9 cellular contexts compared by ENCODE assay signal in the genomic region with DNA sequence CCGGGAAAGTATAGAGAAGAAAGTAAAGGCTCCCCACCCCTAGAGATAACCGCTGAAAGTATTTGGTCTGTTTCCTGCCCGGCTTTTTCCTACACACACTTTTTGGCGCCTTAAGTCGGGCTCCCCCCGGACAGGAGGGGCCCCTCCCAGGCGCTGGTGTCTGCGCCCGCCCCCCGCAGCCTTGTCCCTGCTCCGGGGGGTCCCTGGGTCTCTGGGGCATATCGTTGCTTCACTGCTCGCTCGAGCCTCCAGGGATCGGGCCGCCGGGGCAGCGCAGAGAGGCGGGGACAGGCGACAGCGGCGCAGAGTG. TPM values are rescaled to one million over a fixed set of nuclear protein-coding genes. Genes with fewer than 3 reads are reported as not detected.
DNase-seq lines count a peak whose midpoint lies in the region; ATAC-seq, FAIRE-seq and TF ChIP-seq lines count a peak whose summit lies in the region.
"Had no signal": no experiment of that assay in that cellular context is flagged by ENCODE, and none has a peak within 500 bp of the region (broad histone marks: within the 10 kb centered on the region; RNA-seq: fewer than 3 reads in every experiment).

No MANE protein-coding gene starts in this region.

- in situ Hi-C loops in GM12878 (cut with MboI): no loop called here

- BruUV-seq in GM12878 (replicated peaks; lab: Mats Ljungman, UMichigan): no TSS peak

- H3K27ac ChIP-seq in HEK293 (ENCODE audit: extremely low read depth, low read depth, low read length): no peak overlapping the region
- peak overlapping the region; percentile 75 for H3K27ac ChIP-seq in GM12878 (ENCODE audit: control insufficient read depth, insufficient read depth)

- H3K9ac ChIP-seq in GM12878 (ENCODE audit: control insufficient read depth, insufficient read depth, low read length) (peak overlapping the region; percentile 77), mucosa of stomach (ENCODE audit: low read length) (peak overlapping the region; percentile 89)

- peak overlapping the region; percentile 73 for H2AFZ ChIP-seq in GM12878 (ENCODE audit: control insufficient read depth, low read depth, low read length)

- H3K36me3 ChIP-seq in HEK293 (ENCODE audit: control insufficient read depth in 2 of 2, insufficient read depth in 1 of 2, low read length in 2 of 2): peaks cover 0 to 38% of the 10 kb centered on the region in 2 experiments; a peak in 2 of 3 replicates
- no peaks in the 10 kb centered on the region; a peak in 2 of 4 replicates for H3K36me3 ChIP-seq in GM12878 (ENCODE audit: control insufficient read depth in 2 of 2, insufficient read depth in 2 of 2, low read length in 1 of 2)
- no peaks in the 10 kb centered on the region for H3K36me3 ChIP-seq in mucosa of stomach (ENCODE audit: control insufficient read depth, insufficient read depth, low read length)

- no peaks in the 10 kb centered on the region for H3K79me2 ChIP-seq in GM12878 (ENCODE audit: control insufficient read depth, insufficient read depth, low read length)

- no peak for TF ChIP-seq POLR2A in GM12878 (IDR thresholded peaks at IDR 0.05; ENCODE audit: low read depth, low read length)

- WGBS in GM12878 (ENCODE audit: insufficient coverage, insufficient replicate concordance, low lambda C conversion rate, missing lambda C conversion rate): under 1% methylated on average over 19 of the region's 22 CpGs

- H3K9me3 ChIP-seq in HEK293 (ENCODE audit: control insufficient read depth, insufficient read depth, low read depth, low read length) (no peaks in the 10 kb centered on the region), GM12878 (replicated peaks; ENCODE audit: control insufficient read depth, insufficient read depth, low read length) (no peaks in the 10 kb centered on the region), mucosa of stomach (ENCODE audit: control insufficient read depth, low read length) (no peaks in the 10 kb centered on the region)

- H4K20me1 ChIP-seq in GM12878 (ENCODE audit: control insufficient read depth, insufficient read depth): no peaks in the 10 kb centered on the region

- intact Hi-C loops in GM12878 (cut with micrococcal nuclease; ENCODE audit: unreplicated experiment): no loop called here

- RAD21 ChIA-PET in GM12878 (lab: Charles Lee; ENCODE audit: unreplicated experiment): no interaction called here

- no peak for TF ChIP-seq RAD21 in GM12878 (IDR thresholded peaks at IDR 0.05; ENCODE audit: insufficient read depth, low read depth, low read length)

- no peaks in the 10 kb centered on the region for H3K4me1 ChIP-seq in HEK293 (ENCODE audit: control insufficient read depth, insufficient read depth, low read length)
- peaks cover 33% of the 10 kb centered on the region for H3K4me1 ChIP-seq in GM12878 (ENCODE audit: control insufficient read depth, insufficient read depth, low read length)
- H3K4me1 ChIP-seq in mucosa of stomach (ENCODE audit: control insufficient read depth, insufficient read depth, low read length): peaks cover 91% of the 10 kb centered on the region

- TF ChIP-seq CTCF in AG09309 (IDR thresholded peaks at IDR 0.05; ENCODE audit: control insufficient read depth, insufficient read depth, low read depth, low read length, missing control alignments) (no peak), HEK293 (tag by site-specific recombination; IDR thresholded peaks at IDR 0.05) (no peak), GM12878 (IDR thresholded peaks at IDR 0.05 in 2 of 3, conservative IDR thresholded peaks at IDR 0.05 in 1 of 3; ENCODE audit: control insufficient read depth in 2 of 3, extremely low read depth in 1 of 3, insufficient read depth in 1 of 3, low read depth in 3 of 3, low read length in 3 of 3) (no peak)

- H3K4me2 ChIP-seq in GM12878 (ENCODE audit: control insufficient read depth, insufficient read depth): peak overlapping the region; percentile 100

- SMC1A ChIA-PET in GM12878 (lab: Charles Lee; ENCODE audit: uncharacterized antibody, unreplicated experiment): interaction anchor here (0.6 kb wide), 1 partner anchor 16 kb away, joined by 3 read pairs; no protein-coding TSS in a partner anchor

- FAIRE-seq in GM12878 (lab: Jason Lieb, UNC): no peak

- DNase-seq in AG09309 (ENCODE audit: low read depth) (no peak), GM12878 (ENCODE audit: low read depth, low spot score) (no peak), cerebellar nuclear complex (lab: John Stamatoyannopoulos, UW) (no peak), NCI-H128 (lab: John Stamatoyannopoulos, UW; ENCODE audit: unreplicated experiment) (no peak)
- DNase-seq: NCI-H1048 had no signal

- CTCF ChIA-PET in HEK293 (lab: Yijun Ruan, JAX) (interaction anchor here (1.0 kb wide), 1 partner anchor 9 kb away, joined by 4 read pairs; no protein-coding TSS in a partner anchor), GM12878 (lab: Yijun Ruan, JAX) (no interaction called here)

- no peak for TF ChIP-seq EP300 in GM12878 (IDR thresholded peaks at IDR 0.05; ENCODE audit: borderline replicate concordance in 1 of 2, control insufficient read depth in 1 of 2, low read depth in 2 of 2, low read length in 2 of 2)

- H3K4me3 ChIP-seq in AG09309 (ENCODE audit: control insufficient read depth, low read depth, low read length) (peak overlapping the region; percentile 14), HEK293 (ENCODE audit: low read depth, low read length) (peak overlapping the region; percentile 28), GM12878 (peak overlapping the region; percentile 93), mucosa of stomach (ENCODE audit: low read length) (no peak overlapping the region)

- H3K27me3 ChIP-seq in GM12878 (replicated peaks in 1 of 2; ENCODE audit: control insufficient read depth in 2 of 2, insufficient read depth in 2 of 2, low read length in 1 of 2): no peaks in the 10 kb centered on the region; a peak in 3 of 4 replicates
- H3K27me3 ChIP-seq in mucosa of stomach (ENCODE audit: control insufficient read depth, insufficient read depth, low read length): peaks cover 19% of the 10 kb centered on the region

- POLR2A ChIA-PET in HEK293 (lab: Yijun Ruan, JAX) (interaction anchor here (8.8 kb wide), 1 partner anchor 15 kb away, joined by 70 read pairs; the partner anchor contains the start of genes POLR2L and TSPAN4), GM12878 (lab: Charles Lee) (interaction anchor here (1.2 to 5.2 kb wide), 2 partner anchors 8 to 14 kb away, joined by 3 to 33 read pairs; partner anchors contain the start of gene PNPLA2)

- ATAC-seq in GM12878 (peak; percentile 12), HG03432 (IDR thresholded peaks at IDR 0.05; ENCODE audit: unreplicated experiment) (no peak), GM18520 (IDR thresholded peaks at IDR 0.05; ENCODE audit: unreplicated experiment) (no peak)

RNA-seq across cellular contexts. Expression of gene CRACR2B, which starts 0.9 kb away (rescaled TPM):
- total RNA-seq in GM12878 (2013; cell fraction: nucleolus; rRNA removed): 19.6 and 20.5 TPM in 2 replicates
- total RNA-seq in GM12878 (2014; rRNA removed) (19.2 and 20.1 TPM in 2 replicates), GM12878 (2014; rRNA removed; fragmentation: Illumina TruSeq; extraction: Trizol) (3.0 and 3.7 TPM in 2 replicates), GM12878 (2021) (29.6 and 32.6 TPM in 2 replicates)
- 2.2 TPM for polyA plus RNA-seq in GM12878 (2011; ENCODE audit: low read depth)
- polyA plus RNA-seq in GM12878 (2011; rRNA removed) (3.3 and 8.8 TPM in 2 replicates), GM12878 (2014; fragmentation: Illumina TruSeq; extraction: Trizol) (0.43 and 4.4 TPM in 2 replicates), GM12878 (2014; fragmentation: Nextera tagmentation; extraction: Ambion mirVana) (under 1 TPM; 0.10 to 0.31 TPM), GM12878 (2014; rRNA removed) (33.7 and 44.0 TPM in 2 replicates), GM12878 (2016; fragmentation: Nextera tagmentation; extraction: Ambion mirVana) (10 to 100 TPM; 16.6 to 17.0 TPM)
- polyA plus RNA-seq in GM12878 (2011; cell fraction: cytosol; rRNA removed): 12.4 and 20.6 TPM in 2 replicates
- 217 and 287 TPM in 2 replicates for polyA plus RNA-seq in GM12878 (2011; cell fraction: nucleus; rRNA removed)
- polyA plus RNA-seq in GM12878 (2012): 8.8 and 10.3 TPM in 2 replicates
- 2.9 and 6.7 TPM in 2 replicates for polyA minus RNA-seq in GM12878 (2011; rRNA and poly(A)+ RNA removed)
- polyA minus RNA-seq in GM12878 (2011; cell fraction: cytosol; rRNA and poly(A)+ RNA removed): 5.2 and 5.9 TPM in 2 replicates
- 26.6 and 33.3 TPM in 2 replicates for polyA minus RNA-seq in GM12878 (2011; cell fraction: nucleus; rRNA and poly(A)+ RNA removed)

RNA-seq across cellular contexts. Expression of gene CD151, which starts 6.0 kb away (rescaled TPM):
- total RNA-seq in GM12878 (2013; cell fraction: nucleolus; rRNA removed): 31.6 and 37.0 TPM in 2 replicates
- 26.2 and 37.1 TPM in 2 replicates for total RNA-seq in GM12878 (2014; rRNA removed)
- 11.1 and 17.6 TPM in 2 replicates for total RNA-seq in GM12878 (2014; rRNA removed; fragmentation: Illumina TruSeq; extraction: Trizol)
- 28.6 and 31.7 TPM in 2 replicates for total RNA-seq in GM12878 (2021)
- 11.6 TPM for polyA plus RNA-seq in GM12878 (2011; ENCODE audit: low read depth)
- 19.9 and 39.6 TPM in 2 replicates for polyA plus RNA-seq in GM12878 (2011; rRNA removed)
- polyA plus RNA-seq in GM12878 (2011; cell fraction: cytosol; rRNA removed): 55.0 and 67.3 TPM in 2 replicates
- 150 and 186 TPM in 2 replicates for polyA plus RNA-seq in GM12878 (2011; cell fraction: nucleus; rRNA removed)
- 30.4 and 30.5 TPM in 2 replicates for polyA plus RNA-seq in GM12878 (2012)
- polyA plus RNA-seq in GM12878 (2014; fragmentation: Illumina TruSeq; extraction: Trizol): 1.5 and 9.4 TPM in 2 replicates
- polyA plus RNA-seq in GM12878 (2014; fragmentation: Nextera tagmentation; extraction: Ambion mirVana): 1 to 10 TPM in 1 of 2 experiments, under 1 TPM in 1; 0.52 to 1.4 TPM
- polyA plus RNA-seq in GM12878 (2014; rRNA removed): 40.1 and 41.7 TPM in 2 replicates
- polyA plus RNA-seq in GM12878 (2016; fragmentation: Nextera tagmentation; extraction: Ambion mirVana): 10 to 100 TPM in 1 of 2 experiments, 1 to 10 TPM in 1; 9.4 to 11.7 TPM
- 32.0 and 60.1 TPM in 2 replicates for polyA minus RNA-seq in GM12878 (2011; rRNA and poly(A)+ RNA removed)
- polyA minus RNA-seq in GM12878 (2011; cell fraction: cytosol; rRNA and poly(A)+ RNA removed): 19.9 and 21.7 TPM in 2 replicates
- polyA minus RNA-seq in GM12878 (2011; cell fraction: nucleus; rRNA and poly(A)+ RNA removed): 35.8 and 46.4 TPM in 2 replicates

RNA-seq across cellular contexts. Expression of gene PNPLA2, which starts 8.1 kb away (rescaled TPM):
- total RNA-seq in GM12878 (2013; cell fraction: nucleolus; rRNA removed): 29.4 and 31.7 TPM in 2 replicates
- total RNA-seq in GM12878 (2014; rRNA removed): 9.3 and 9.8 TPM in 2 replicates
- total RNA-seq in GM12878 (2014; rRNA removed; fragmentation: Illumina TruSeq; extraction: Trizol): 2.5 and 4.2 TPM in 2 replicates
- total RNA-seq in GM12878 (2021): 33.4 and 34.0 TPM in 2 replicates
- polyA plus RNA-seq in GM12878 (2011; ENCODE audit: low read depth): 10.9 TPM
- 1.7 and 5.1 TPM in 2 replicates for polyA plus RNA-seq in GM12878 (2011; rRNA removed)
- 6.0 and 8.6 TPM in 2 replicates for polyA plus RNA-seq in GM12878 (2011; cell fraction: cytosol; rRNA removed)
- 225 and 234 TPM in 2 replicates for polyA plus RNA-seq in GM12878 (2011; cell fraction: nucleus; rRNA removed)
- 29.5 and 33.5 TPM in 2 replicates for polyA plus RNA-seq in GM12878 (2012)
- 1.5 and 6.4 TPM in 2 replicates for polyA plus RNA-seq in GM12878 (2014; fragmentation: Illumina TruSeq; extraction: Trizol)
- under 1 TPM; 0.19 to 0.62 TPM for polyA plus RNA-seq in GM12878 (2014; fragmentation: Nextera tagmentation; extraction: Ambion mirVana)
- 18.3 and 26.5 TPM in 2 replicates for polyA plus RNA-seq in GM12878 (2014; rRNA removed)
- polyA plus RNA-seq in GM12878 (2016; fragmentation: Nextera tagmentation; extraction: Ambion mirVana): 10 to 100 TPM; 15.5 to 16.1 TPM
- 9.9 and 21.7 TPM in 2 replicates for polyA minus RNA-seq in GM12878 (2011; rRNA and poly(A)+ RNA removed)
- 7.4 and 10.4 TPM in 2 replicates for polyA minus RNA-seq in GM12878 (2011; cell fraction: cytosol; rRNA and poly(A)+ RNA removed)
- polyA minus RNA-seq in GM12878 (2011; cell fraction: nucleus; rRNA and poly(A)+ RNA removed): 51.3 and 63.1 TPM in 2 replicates

RNA-seq across cellular contexts. Expression of gene POLR2L, which starts 15.5 kb away (rescaled TPM):
- 10.3 and 15.3 TPM in 2 replicates for total RNA-seq in GM12878 (2013; cell fraction: nucleolus; rRNA removed)
- total RNA-seq in GM12878 (2014; rRNA removed) (366 and 432 TPM in 2 replicates), GM12878 (2014; rRNA removed; fragmentation: Illumina TruSeq; extraction: Trizol) (60.2 and 68.7 TPM in 2 replicates), GM12878 (2021) (133 and 137 TPM in 2 replicates)
- polyA plus RNA-seq in GM12878 (2011; ENCODE audit: low read depth): 11.2 TPM
- polyA plus RNA-seq in GM12878 (2011; rRNA removed) (13.7 and 44.2 TPM in 2 replicates), GM12878 (2014; fragmentation: Illumina TruSeq; extraction: Trizol) (2.2 and 23.1 TPM in 2 replicates), GM12878 (2014; fragmentation: Nextera tagmentation; extraction: Ambion mirVana) (100 to 1,000 TPM in 1 of 2 experiments, 10 to 100 TPM in 1; 68.8 to 117 TPM), GM12878 (2014; rRNA removed) (318 and 463 TPM in 2 replicates), GM12878 (2016; fragmentation: Nextera tagmentation; extraction: Ambion mirVana) (100 to 1,000 TPM; 439 to 497 TPM)
- polyA plus RNA-seq in GM12878 (2011; cell fraction: cytosol; rRNA removed): 76.2 and 168 TPM in 2 replicates
- 129 and 164 TPM in 2 replicates for polyA plus RNA-seq in GM12878 (2011; cell fraction: nucleus; rRNA removed)
- polyA plus RNA-seq in GM12878 (2012): 136 and 240 TPM in 2 replicates
- 70.2 and 136 TPM in 2 replicates for polyA minus RNA-seq in GM12878 (2011; rRNA and poly(A)+ RNA removed)
- polyA minus RNA-seq in GM12878 (2011; cell fraction: cytosol; rRNA and poly(A)+ RNA removed): 63.5 and 71.9 TPM in 2 replicates
- 35.2 and 55.4 TPM in 2 replicates for polyA minus RNA-seq in GM12878 (2011; cell fraction: nucleus; rRNA and poly(A)+ RNA removed)

RNA-seq across cellular contexts. Expression of gene TSPAN4, which starts 15.9 kb away (rescaled TPM):
- total RNA-seq in GM12878 (2013; cell fraction: nucleolus; rRNA removed): 47.0 and 47.6 TPM in 2 replicates
- 9.3 and 10.1 TPM in 2 replicates for total RNA-seq in GM12878 (2014; rRNA removed)
- 2.3 and 2.7 TPM in 2 replicates for total RNA-seq in GM12878 (2014; rRNA removed; fragmentation: Illumina TruSeq; extraction: Trizol)
- total RNA-seq in GM12878 (2021): 8.7 and 9.0 TPM in 2 replicates
- polyA plus RNA-seq in GM12878 (2011; ENCODE audit: low read depth): 3.5 TPM
- polyA plus RNA-seq in GM12878 (2011; rRNA removed): 6.5 and 13.4 TPM in 2 replicates
- polyA plus RNA-seq in GM12878 (2011; cell fraction: cytosol; rRNA removed): 22.9 and 34.0 TPM in 2 replicates
- polyA plus RNA-seq in GM12878 (2011; cell fraction: nucleus; rRNA removed): 75.6 and 100 TPM in 2 replicates
- 6.5 and 6.8 TPM in 2 replicates for polyA plus RNA-seq in GM12878 (2012)
- polyA plus RNA-seq in GM12878 (2014; fragmentation: Illumina TruSeq; extraction: Trizol): 0.96 TPM in 1 of 2 replicates, not detected in the other
- under 1 TPM in 1 of 2 experiments, not detected in 1; 0.37 TPM for polyA plus RNA-seq in GM12878 (2014; fragmentation: Nextera tagmentation; extraction: Ambion mirVana)
- polyA plus RNA-seq in GM12878 (2014; rRNA removed): 11.6 and 14.0 TPM in 2 replicates
- polyA plus RNA-seq in GM12878 (2016; fragmentation: Nextera tagmentation; extraction: Ambion mirVana): 1 to 10 TPM; 7.6 to 8.5 TPM
- 13.9 and 15.4 TPM in 2 replicates for polyA minus RNA-seq in GM12878 (2011; rRNA and poly(A)+ RNA removed)
- polyA minus RNA-seq in GM12878 (2011; cell fraction: cytosol; rRNA and poly(A)+ RNA removed): 21.0 and 24.9 TPM in 2 replicates
- polyA minus RNA-seq in GM12878 (2011; cell fraction: nucleus; rRNA and poly(A)+ RNA removed): 10.2 and 15.3 TPM in 2 replicates
